In genomic region chr15:48877630-48878595, GRCh38 we compare ENCODE assay signal across 8 cellular contexts. TPM values are rescaled to one million over a fixed set of nuclear protein-coding genes. Genes with fewer than 3 reads are reported as not detected.
DNase-seq lines count a peak whose midpoint lies in the region; ATAC-seq, FAIRE-seq and TF ChIP-seq lines count a peak whose summit lies in the region.

EID1 (plus strand) TSS chr15:48878134; CDS start chr15:48878177, 43 bp downstream.

- TF ChIP-seq CTCF in WI38 (IDR thresholded peaks at IDR 0.05; ENCODE audit: low read depth, low read length) (no peak), bronchial epithelial cell (IDR thresholded peaks at IDR 0.05; ENCODE audit: insufficient read depth, low read length, severe bottlenecking) (no peak)

- FAIRE-seq in bronchial epithelial cell (lab: Jason Lieb, UNC) = no peak

- DNase-seq in ACHN (peak; percentile 92), NCI-H2227 (lab: John Stamatoyannopoulos, UW; ENCODE audit: unreplicated experiment) (peak; percentile 94), bronchial epithelial cell (ENCODE audit: low read depth) (peak; percentile 91), iPS-NIHi7 (ENCODE audit: extremely low spot score) (peak; percentile 91), smooth muscle cell of the brain vasculature (ENCODE audit: low read depth, low spot score) (peak; percentile 93)

- in situ Hi-C loops in ACHN (cut with HindIII; ENCODE audit: low pct_ligation_motif_present, low pct_unique_long_range_greater_than_20kb, low sequenced_read_pairs) = no loop called here

- H3K4me3 ChIP-seq in WI38 (ENCODE audit: low read depth, low read length) (peak within 1 kb of the TSS; percentile 91), bronchial epithelial cell (ENCODE audit: low read depth, low read length) (peak within 1 kb of the TSS; percentile 70)

- ATAC-seq in GM18873 (IDR thresholded peaks at IDR 0.05; ENCODE audit: low FRiP score, unreplicated experiment) (peak; percentile 89), HG03139 (IDR thresholded peaks at IDR 0.05; ENCODE audit: unreplicated experiment) (peak; percentile 90)

- H3K27me3 ChIP-seq in bronchial epithelial cell (ENCODE audit: control insufficient read depth, insufficient read depth, low read length) = no peaks in the 10 kb centered on the region

- no peaks in the 10 kb centered on the region for H3K36me3 ChIP-seq in bronchial epithelial cell (ENCODE audit: control insufficient read depth, insufficient read depth, low read length)

RNA-seq across cellular contexts. Expression of gene EID1, which starts in this region (rescaled TPM):
- 80.8 and 233 TPM in 2 replicates for total RNA-seq in bronchial epithelial cell

Comparison
In these comparisons a context has a peak if more than half of its experiments do, and no peak if none do; other contexts are left out.
1. Peak in every context shown above with its lines: DNase-seq, ATAC-seq and H3K4me3 ChIP-seq.